In genomic region chr3:79175870-79176269, GRCh38 we compare ENCODE assay signal across 18 cellular contexts.
DNase-seq lines count a peak whose midpoint lies in the region; ATAC-seq and TF ChIP-seq lines count a peak whose summit lies in the region.
"Had no signal": no experiment of that assay in that cellular context is flagged by ENCODE, and none has a peak within 500 bp of the region (broad histone marks: within the 10 kb centered on the region; RNA-seq: fewer than 3 reads in every experiment).

No MANE protein-coding gene starts in this region.

- no peaks in the 10 kb centered on the region for H3K9me3 Mint-ChIP-seq in activated CD8-positive, alpha-beta T cell treated with anti-CD3 and anti-CD28 coated beads, Interleukin-2, amount 10 ng/mL, durations not matched to agents 7 days and 5 days (ENCODE audit: insufficient read depth)
- H3K9me3 Mint-ChIP-seq: HFFc6 had no signal

- H3K4me1 ChIP-seq in left ventricle myocardium inferior (peaks cover 3% of the 10 kb centered on the region), smooth muscle cell (ENCODE audit: low read depth) (peaks cover 10% of the 10 kb centered on the region)

- H3K27me3 ChIP-seq in left ventricle myocardium inferior (ENCODE audit: low read depth) (no peaks in the 10 kb centered on the region), smooth muscle cell (ENCODE audit: low read depth) (no peaks in the 10 kb centered on the region)

- no peaks in the 10 kb centered on the region for H4K20me1 ChIP-seq in smooth muscle cell (ENCODE audit: low read depth)

- no peak overlapping the region for H3K27ac Mint-ChIP-seq in activated CD8-positive, alpha-beta T cell treated with anti-CD3 and anti-CD28 coated beads, Interleukin-2, amount 10 ng/mL, durations not matched to agents 7 days and 5 days
- H3K27ac Mint-ChIP-seq: CD14-positive monocyte; CD8-positive, alpha-beta T cell; HFFc6 had no signal

- H3K79me2 ChIP-seq in smooth muscle cell (ENCODE audit: low read depth), result no peaks in the 10 kb centered on the region

- no peak for DNase-seq in Right ventricle myocardium inferior (ENCODE audit: missing footprints)
- DNase-seq in left ventricle myocardium inferior, result no peak
- peak; percentile 81 for DNase-seq in NCI-H446 treated with DMSO at 0.1 percent for 48 hours (lab: John Stamatoyannopoulos, UW)
- DNase-seq in fibroblast of mammary gland (ENCODE audit: low read depth), result peak; percentile 10
- no peak for DNase-seq in smooth muscle cell (lab: John Stamatoyannopoulos, UW; ENCODE audit: unreplicated experiment)
- DNase-seq in activated CD8-positive, alpha-beta T cell treated with anti-CD3 and anti-CD28 coated beads, Interleukin-2, amount 10 ng/mL, durations not matched to agents 7 days and 5 days, result no peak
- no peak for DNase-seq in AG08396 (ENCODE audit: low spot score)
- DNase-seq: 8988T; ACHN; CD8-positive, alpha-beta T cell; COR-L47; DMS53; GF-D8; HCEC 1CT; HFFc6 had no signal

- intact Hi-C loops in Right ventricle myocardium inferior (cut with DNase I), result no loop called here
- intact Hi-C loops in left ventricle myocardium inferior (cut with micrococcal nuclease), result no loop called here

- H3K27ac ChIP-seq in left ventricle myocardium inferior (replicated peaks) (no peak overlapping the region), smooth muscle cell (ENCODE audit: low read depth) (no peak overlapping the region)
- H3K27ac ChIP-seq: HL-60 had no signal

- H3K4me3 Mint-ChIP-seq in activated CD8-positive, alpha-beta T cell treated with anti-CD3 and anti-CD28 coated beads, Interleukin-2, amount 10 ng/mL, durations not matched to agents 7 days and 5 days, result no peak overlapping the region
- H3K4me3 Mint-ChIP-seq: CD14-positive monocyte; CD8-positive, alpha-beta T cell; HFFc6 had no signal

- TF ChIP-seq CTCF in left ventricle myocardium inferior (IDR thresholded peaks at IDR 0.05; ENCODE audit: borderline replicate concordance) (no peak), fibroblast of mammary gland (conservative IDR thresholded peaks at IDR 0.05; ENCODE audit: control insufficient read depth, insufficient read depth, low read depth, low read length) (no peak), smooth muscle cell (IDR thresholded peaks at IDR 0.05; ENCODE audit: borderline replicate concordance, insufficient read depth, poor library complexity, severe bottlenecking) (no peak)

- H3K4me3 ChIP-seq in left ventricle myocardium inferior (no peak overlapping the region), fibroblast of mammary gland (ENCODE audit: control insufficient read depth, low read depth, low read length) (no peak overlapping the region), smooth muscle cell (no peak overlapping the region)

- H3K27me3 Mint-ChIP-seq in activated CD8-positive, alpha-beta T cell treated with anti-CD3 and anti-CD28 coated beads, Interleukin-2, amount 10 ng/mL, durations not matched to agents 7 days and 5 days (ENCODE audit: low read depth), result no peaks in the 10 kb centered on the region

- H3K36me3 Mint-ChIP-seq in activated CD8-positive, alpha-beta T cell treated with anti-CD3 and anti-CD28 coated beads, Interleukin-2, amount 10 ng/mL, durations not matched to agents 7 days and 5 days (ENCODE audit: low read depth), result no peaks in the 10 kb centered on the region
- H3K36me3 Mint-ChIP-seq: CD14-positive monocyte; CD8-positive, alpha-beta T cell had no signal

- no peak overlapping the region for H3K9ac ChIP-seq in smooth muscle cell (ENCODE audit: low read depth)

- ATAC-seq in Right ventricle myocardium inferior (peak; percentile 28), GM19467 (IDR thresholded peaks at IDR 0.05; ENCODE audit: unreplicated experiment) (no peak)
- ATAC-seq in activated CD8-positive, alpha-beta T cell treated with anti-CD3 and anti-CD28 coated beads, Interleukin-2, amount 10 ng/mL, durations not matched to agents 7 days and 5 days, result no peak
- ATAC-seq: CD8-positive, alpha-beta T cell had no signal

- H3K4me1 Mint-ChIP-seq in activated CD8-positive, alpha-beta T cell treated with anti-CD3 and anti-CD28 coated beads, Interleukin-2, amount 10 ng/mL, durations not matched to agents 7 days and 5 days (ENCODE audit: low read depth), result no peaks in the 10 kb centered on the region
- H3K4me1 Mint-ChIP-seq: CD14-positive monocyte had no signal

- H3K36me3 ChIP-seq in left ventricle myocardium inferior (no peaks in the 10 kb centered on the region), smooth muscle cell (ENCODE audit: low read depth) (no peaks in the 10 kb centered on the region)

- CTCF ChIA-PET in activated CD8-positive, alpha-beta T cell treated with anti-CD3 and anti-CD28 coated beads, Interleukin-2, amount 10 ng/mL, durations not matched to agents 7 days and 5 days (lab: Charles Lee), result interaction anchor here (0.8 kb wide), 1 partner anchor 89 kb away, joined by 3 read pairs; no protein-coding TSS in a partner anchor

- POLR2A ChIA-PET in activated CD8-positive, alpha-beta T cell treated with anti-CD3 and anti-CD28 coated beads, Interleukin-2, amount 10 ng/mL, durations not matched to agents 7 days and 5 days (lab: Charles Lee), result no interaction called here

- no peaks in the 10 kb centered on the region for H3F3A ChIP-seq in smooth muscle cell (ENCODE audit: low read depth)

- H2AFZ ChIP-seq in smooth muscle cell (ENCODE audit: low read depth), result peak overlapping the region; percentile 14

- H3K9me3 ChIP-seq in left ventricle myocardium inferior (replicated peaks) (no peaks in the 10 kb centered on the region), smooth muscle cell (replicated peaks; ENCODE audit: low read depth) (no peaks in the 10 kb centered on the region)

- WGBS in smooth muscle cell (ENCODE audit: low lambda C conversion rate), result 54% methylated on average over 1 of the region's 1 CpG

- no peak overlapping the region for H3K4me2 ChIP-seq in smooth muscle cell

Comparison
In these comparisons a context has a peak if more than half of its experiments do, and no peak if none do; other contexts are left out.
1. DNase-seq: peak in NCI-H446 treated with DMSO at 0.1 percent for 48 hours (single experiment) and fibroblast of mammary gland (single experiment); none in Right ventricle myocardium inferior (single experiment), left ventricle myocardium inferior (single experiment), smooth muscle cell (single experiment), activated CD8-positive, alpha-beta T cell treated with anti-CD3 and anti-CD28 coated beads, Interleukin-2, amount 10 ng/mL, durations not matched to agents 7 days and 5 days (single experiment) and AG08396 (single experiment).